ENCODE assay signal across 8 cellular contexts in the genomic region with DNA sequence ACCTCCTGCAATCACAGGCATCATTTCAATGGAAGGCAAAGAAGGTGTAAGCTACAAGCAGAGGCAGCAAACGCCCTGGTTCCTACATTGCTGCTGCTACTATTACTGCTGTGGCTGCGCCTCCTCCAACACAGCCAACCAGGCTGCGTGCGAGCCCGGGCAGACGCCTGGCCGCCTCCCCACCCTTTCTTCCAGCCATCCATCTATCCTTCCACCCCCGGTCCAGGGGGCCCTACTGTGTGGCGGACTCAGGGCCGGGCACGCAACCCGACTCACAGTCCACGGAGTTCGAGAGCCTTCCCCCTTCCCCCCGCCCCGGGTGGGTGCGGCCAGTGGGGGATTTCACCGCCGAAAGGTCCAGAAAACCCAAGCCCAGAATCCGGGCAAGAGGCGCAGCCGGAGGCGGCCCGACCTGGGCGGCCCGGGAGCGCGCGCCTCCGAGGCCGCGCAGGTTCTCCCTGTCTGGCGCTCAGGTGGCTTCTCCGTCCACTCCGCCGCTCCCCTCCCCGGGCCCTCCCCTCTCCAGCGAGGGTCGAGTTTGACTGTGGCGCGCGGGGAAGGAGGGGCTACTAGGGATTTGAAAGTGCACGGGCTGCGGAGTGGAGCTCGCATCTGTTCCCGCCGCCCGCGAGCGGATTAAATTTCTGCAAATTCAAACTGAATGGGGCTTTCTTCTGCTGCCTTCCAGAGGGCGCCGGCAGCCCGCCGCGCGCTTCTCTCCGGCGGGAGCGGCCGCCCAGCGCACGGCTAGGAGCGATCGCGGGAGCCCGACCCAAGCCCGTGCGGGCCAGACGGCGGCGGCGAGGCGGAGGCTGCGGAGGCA. TPM values are rescaled to one million over a fixed set of nuclear protein-coding genes. Genes with fewer than 3 reads are reported as not detected.
DNase-seq lines count a peak whose midpoint lies in the region; ATAC-seq and TF ChIP-seq lines count a peak whose summit lies in the region.

A gene (plus strand): TSS at position 569 of the 823 bp plus-strand sequence. CDS start 655 bp downstream, outside the sequence.

- H3K4me1 ChIP-seq in left ventricle myocardium inferior, result peaks cover 23% of the 10 kb centered on the region

- intact Hi-C loops in activated CD4-positive, alpha-beta T cell treated with anti-CD3 and anti-CD28 coated beads for 36 hours (cut with DNase I, micrococcal nuclease), result loop anchor here in 1 of 2 experiments (2.0 to 10.0 kb wide), 3 partner anchors 85 to 712 kb away; a partner anchor contains a TSS
- intact Hi-C loops in left ventricle myocardium inferior (cut with micrococcal nuclease), result no loop called here

- peak within 1 kb of the TSS; percentile 72 for H3K4me3 ChIP-seq in left ventricle myocardium inferior

- peaks cover 84% of the 10 kb centered on the region for H3K27me3 ChIP-seq in left ventricle myocardium inferior (ENCODE audit: low read depth)

- peak within 1 kb of the TSS; percentile 68 for H3K4me3 Mint-ChIP-seq in activated CD4-positive, alpha-beta T cell treated with anti-CD3 and anti-CD28 coated beads for 36 hours
- peak within 1 kb of the TSS; percentile 87 for H3K4me3 Mint-ChIP-seq in progenitor cell of endocrine pancreas (ENCODE audit: low read depth)

- H3K9me3 ChIP-seq in left ventricle myocardium inferior (replicated peaks), result no peaks in the 10 kb centered on the region

- TF ChIP-seq CTCF in left ventricle myocardium inferior (IDR thresholded peaks at IDR 0.05; ENCODE audit: borderline replicate concordance) (no peak), progenitor cell of endocrine pancreas (IDR thresholded peaks at IDR 0.05; ENCODE audit: unreplicated experiment) (no peak)

- ATAC-seq in activated CD4-positive, alpha-beta T cell treated with anti-CD3 and anti-CD28 coated beads for 36 hours, result peak; percentile 45
- ATAC-seq in activated naive CD4-positive, alpha-beta T cell treated with anti-CD3 and anti-CD28 coated beads, Interleukin-2, amount 50 U/mL, for 72 hours, result peak; percentile 20 to 58
- ATAC-seq in HG02852 (IDR thresholded peaks at IDR 0.05; ENCODE audit: unreplicated experiment), result no peak

- H3K27me3 Mint-ChIP-seq in activated CD4-positive, alpha-beta T cell treated with anti-CD3 and anti-CD28 coated beads for 36 hours, result peaks cover 52% of the 10 kb centered on the region
- H3K27me3 Mint-ChIP-seq in progenitor cell of endocrine pancreas, result peaks cover 10% of the 10 kb centered on the region

- H3K27ac Mint-ChIP-seq in activated CD4-positive, alpha-beta T cell treated with anti-CD3 and anti-CD28 coated beads for 36 hours, result no peak within 1 kb of the TSS
- no peak within 1 kb of the TSS for H3K27ac Mint-ChIP-seq in activated naive CD4-positive, alpha-beta T cell treated with anti-CD3 and anti-CD28 coated beads, Interleukin-2, amount 50 U/mL, for 72 hours
- peak within 1 kb of the TSS; percentile 98 for H3K27ac Mint-ChIP-seq in progenitor cell of endocrine pancreas

- H3K4me1 Mint-ChIP-seq in activated CD4-positive, alpha-beta T cell treated with anti-CD3 and anti-CD28 coated beads for 36 hours, result peaks cover 6% of the 10 kb centered on the region
- H3K4me1 Mint-ChIP-seq in progenitor cell of endocrine pancreas (ENCODE audit: low read depth), result peaks cover 42% of the 10 kb centered on the region

- no peak within 1 kb of the TSS for H3K27ac ChIP-seq in left ventricle myocardium inferior (replicated peaks)

- POLR2A ChIA-PET in activated CD4-positive, alpha-beta T cell treated with anti-CD3 and anti-CD28 coated beads for 36 hours (lab: Charles Lee), result no interaction called here

- peak; percentile 37 for DNase-seq in activated CD4-positive, alpha-beta T cell treated with anti-CD3 and anti-CD28 coated beads for 36 hours
- no peak for DNase-seq in activated CD4-positive, alpha-beta T cell treated with anti-CD3 and anti-CD28 coated beads, Interleukin-2, amount 50 U/mL, for 4 hours
- DNase-seq in NCI-H1930 (lab: John Stamatoyannopoulos, UW) (peak; percentile 42 to 50), left ventricle myocardium inferior (no peak), progenitor cell of endocrine pancreas (ENCODE audit: low spot score, unreplicated experiment) (peak; percentile 80), NCI-H446 treated with DMSO at 0.1 percent for 48 hours (lab: John Stamatoyannopoulos, UW) (no peak)
- DNase-seq in activated naive CD4-positive, alpha-beta T cell treated with anti-CD3 and anti-CD28 coated beads, Interleukin-2, amount 50 U/mL, for 72 hours (ENCODE audit: low spot score in 2 of 2), result peak in 1 of 2 donors; percentile 24

- H3K36me3 ChIP-seq in left ventricle myocardium inferior, result no peaks in the 10 kb centered on the region

- CTCF ChIA-PET in activated CD4-positive, alpha-beta T cell treated with anti-CD3 and anti-CD28 coated beads for 36 hours (lab: Charles Lee), result interaction anchor here (0.6 to 1.5 kb wide), 3 partner anchors 17 to 385 kb away, joined by 3 read pairs; no protein-coding TSS in a partner anchor

- no peaks in the 10 kb centered on the region for H3K36me3 Mint-ChIP-seq in activated CD4-positive, alpha-beta T cell treated with anti-CD3 and anti-CD28 coated beads for 36 hours (ENCODE audit: low read depth)
- no peaks in the 10 kb centered on the region for H3K36me3 Mint-ChIP-seq in activated naive CD4-positive, alpha-beta T cell treated with anti-CD3 and anti-CD28 coated beads, Interleukin-2, amount 50 U/mL, for 72 hours
- H3K36me3 Mint-ChIP-seq in progenitor cell of endocrine pancreas (ENCODE audit: insufficient read depth), result peaks cover 2% of the 10 kb centered on the region

- no peaks in the 10 kb centered on the region for H3K9me3 Mint-ChIP-seq in activated CD4-positive, alpha-beta T cell treated with anti-CD3 and anti-CD28 coated beads for 36 hours (ENCODE audit: low read depth)
- no peaks in the 10 kb centered on the region for H3K9me3 Mint-ChIP-seq in activated naive CD4-positive, alpha-beta T cell treated with anti-CD3 and anti-CD28 coated beads, Interleukin-2, amount 50 U/mL, for 72 hours
- no peaks in the 10 kb centered on the region for H3K9me3 Mint-ChIP-seq in progenitor cell of endocrine pancreas (ENCODE audit: low read depth)

RNA-seq across cellular contexts. Expression of the gene that starts here (rescaled TPM):
- total RNA-seq in activated CD4-positive, alpha-beta T cell treated with anti-CD3 and anti-CD28 coated beads for 36 hours, result under 1 TPM; 0.02 to 0.27 TPM
- under 1 TPM in 1 of 2 donors, not detected in 1; 0.23 TPM for total RNA-seq in activated naive CD4-positive, alpha-beta T cell treated with anti-CD3 and anti-CD28 coated beads, Interleukin-2, amount 50 U/mL, for 72 hours
- total RNA-seq in left ventricle myocardium inferior, result 0.44 TPM
- 39.5 and 41.9 TPM in 2 replicates for total RNA-seq in progenitor cell of endocrine pancreas

Comparison
In these comparisons a context has a peak if more than half of its experiments do, and no peak if none do; other contexts are left out.
1. RNA of the gene that starts here (total RNA-seq): 39.5 to 41.9 TPM in progenitor cell of endocrine pancreas; 0.44 TPM in left ventricle myocardium inferior (single experiment), 0.02 to 0.27 TPM in activated CD4-positive, alpha-beta T cell treated with anti-CD3 and anti-CD28 coated beads for 36 hours and 0.23 TPM in activated naive CD4-positive, alpha-beta T cell treated with anti-CD3 and anti-CD28 coated beads, Interleukin-2, amount 50 U/mL, for 72 hours; every median in the first group is over 10 times any median in the second.
2. Peak in DNase-seq and ATAC-seq in activated CD4-positive, alpha-beta T cell treated with anti-CD3 and anti-CD28 coated beads for 36 hours; RNA of the gene not detected or under 1 TPM.
3. Peak in ATAC-seq in activated naive CD4-positive, alpha-beta T cell treated with anti-CD3 and anti-CD28 coated beads, Interleukin-2, amount 50 U/mL, for 72 hours; RNA of the gene not detected or under 1 TPM.
4. DNase-seq: peak in NCI-H1930 (2 of 2) and progenitor cell of endocrine pancreas (single experiment); none in activated CD4-positive, alpha-beta T cell treated with anti-CD3 and anti-CD28 coated beads, Interleukin-2, amount 50 U/mL, for 4 hours (0 of 2), left ventricle myocardium inferior (single experiment) and NCI-H446 treated with DMSO at 0.1 percent for 48 hours (single experiment).